Comparison of ENCODE assay signal across 8 cellular contexts in the genomic region with DNA sequence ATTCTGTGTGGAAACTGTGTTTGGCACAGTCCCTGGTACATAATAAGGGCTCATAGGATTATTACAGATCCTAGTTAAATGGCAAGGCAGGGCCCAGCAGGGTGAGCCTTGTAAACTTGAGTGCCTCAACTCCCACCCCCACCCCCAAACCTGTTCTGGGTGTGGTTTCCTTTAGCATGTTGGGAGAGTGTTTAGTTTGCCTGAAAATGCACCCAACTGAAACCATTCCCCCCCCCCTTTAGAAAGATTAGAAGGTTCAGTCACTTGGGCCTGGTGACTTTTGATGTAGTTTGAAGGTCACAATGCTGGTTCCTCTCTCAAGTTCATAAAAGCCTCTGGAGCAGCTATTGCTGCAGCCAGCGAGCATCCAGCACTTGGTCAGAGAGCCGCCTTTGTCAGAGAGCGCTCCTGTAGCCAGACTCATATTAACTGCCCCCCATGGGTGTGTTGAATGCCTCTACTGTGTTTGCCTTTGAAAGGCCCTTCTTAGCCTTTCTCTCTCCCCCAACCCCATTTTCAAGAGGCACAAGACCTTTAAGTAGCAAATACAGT.
A peak's percentile ranks its signal among the peaks of the same experiment; 100 is the strongest.
DNase-seq lines count a peak whose midpoint lies in the region; ATAC-seq and TF ChIP-seq lines count a peak whose summit lies in the region.

No MANE protein-coding gene starts in this region.

- H3K4me2 ChIP-seq in BLaER1 = peak overlapping the region; percentile 98

- no peaks in the 10 kb centered on the region for H3K9me3 Mint-ChIP-seq in activated CD4-positive, alpha-beta memory T cell treated with anti-CD3 and anti-CD28 coated beads, Interleukin-2, amount 10 ng/mL, durations not matched to agents 7 days and 5 days

- no peaks in the 10 kb centered on the region for H3K9me3 ChIP-seq in BLaER1
- H3K9me3 ChIP-seq in lung (ENCODE audit: control insufficient read depth in 2 of 2, insufficient read depth in 1 of 2, low read length in 1 of 2) = no peaks in the 10 kb centered on the region

- CTCF ChIA-PET in activated CD4-positive, alpha-beta memory T cell treated with anti-CD3 and anti-CD28 coated beads, Interleukin-2, amount 10 ng/mL, durations not matched to agents 7 days and 5 days (lab: Charles Lee) = interaction anchor here (0.6 to 7.5 kb wide), 7 partner anchors 9 to 963 kb away, joined by 3 to 76 read pairs (median 4); no protein-coding TSS in a partner anchor

- peak overlapping the region; percentile 76 for H3K4me3 Mint-ChIP-seq in activated CD4-positive, alpha-beta memory T cell treated with anti-CD3 and anti-CD28 coated beads, Interleukin-2, amount 10 ng/mL, durations not matched to agents 7 days and 5 days

- WGBS in lung, 2 donors = 75 to 90% methylated on average over 3 of the region's 3 CpGs

- H3K27me3 ChIP-seq in BLaER1 (no peaks in the 10 kb centered on the region), lung (ENCODE audit: control insufficient read depth, insufficient read depth) (no peaks in the 10 kb centered on the region)

- H4K20me1 ChIP-seq in BLaER1 = peaks cover 99% of the 10 kb centered on the region

- H3K4me3 ChIP-seq in BLaER1 (peak overlapping the region; percentile 59), lung (no peak overlapping the region)

- H3K36me3 ChIP-seq in BLaER1 (peaks cover 47% of the 10 kb centered on the region), lung (ENCODE audit: control insufficient read depth in 2 of 2, insufficient read depth in 2 of 2, low read length in 2 of 2) (peaks cover 0 to 1% of the 10 kb centered on the region in 2 donors)

- DNase-seq in activated CD4-positive, alpha-beta memory T cell treated with anti-CD3 and anti-CD28 coated beads, Interleukin-2, amount 10 ng/mL, durations not matched to agents 7 days and 5 days = peak; percentile 61
- DNase-seq in lung (ENCODE audit: low spot score) (no peak), HK-2 (ENCODE audit: unreplicated experiment) (no peak), A172 (ENCODE audit: low spot score) (no peak), NCI-H774 (lab: John Stamatoyannopoulos, UW) (no peak), cerebellum (ENCODE audit: low spot score) (no peak)

- peak; percentile 20 for ATAC-seq in GM21576 (IDR thresholded peaks at IDR 0.05; ENCODE audit: unreplicated experiment)
- ATAC-seq in lung (ENCODE audit: insufficient read depth, low FRiP score) = no peak

- no peak for TF ChIP-seq CTCF in lung (IDR thresholded peaks at IDR 0.05; ENCODE audit: control extremely low read depth, extremely low read depth)

- peaks cover 16% of the 10 kb centered on the region for H3K36me3 Mint-ChIP-seq in activated CD4-positive, alpha-beta memory T cell treated with anti-CD3 and anti-CD28 coated beads, Interleukin-2, amount 10 ng/mL, durations not matched to agents 7 days and 5 days (ENCODE audit: low read depth)

- POLR2A ChIA-PET in activated CD4-positive, alpha-beta memory T cell treated with anti-CD3 and anti-CD28 coated beads, Interleukin-2, amount 10 ng/mL, durations not matched to agents 7 days and 5 days (lab: Charles Lee) = interaction anchor here (0.6 to 15.2 kb wide), 6 partner anchors 10 to 522 kb away, joined by 3 to 570 read pairs (median 4); no protein-coding TSS in a partner anchor

- H3K4me1 ChIP-seq in BLaER1 (peaks cover 98% of the 10 kb centered on the region), lung (ENCODE audit: control insufficient read depth in 2 of 2, insufficient read depth in 2 of 2, low read length in 2 of 2) (peaks cover 21 to 73% of the 10 kb centered on the region in 2 donors)

- H3K9ac ChIP-seq in BLaER1 = peak overlapping the region; percentile 70

- H3K4me1 Mint-ChIP-seq in activated CD4-positive, alpha-beta memory T cell treated with anti-CD3 and anti-CD28 coated beads, Interleukin-2, amount 10 ng/mL, durations not matched to agents 7 days and 5 days = peaks cover 84% of the 10 kb centered on the region

- H3K27ac ChIP-seq in BLaER1 = peak overlapping the region; percentile 83
- peak overlapping the region; percentile 68 to 80 for H3K27ac ChIP-seq in lung (ENCODE audit: low read depth in 1 of 2, low read length in 1 of 2)

- H3K27ac Mint-ChIP-seq in activated CD4-positive, alpha-beta memory T cell treated with anti-CD3 and anti-CD28 coated beads, Interleukin-2, amount 10 ng/mL, durations not matched to agents 7 days and 5 days = peak overlapping the region; percentile 95

- H3K27me3 Mint-ChIP-seq in activated CD4-positive, alpha-beta memory T cell treated with anti-CD3 and anti-CD28 coated beads, Interleukin-2, amount 10 ng/mL, durations not matched to agents 7 days and 5 days = no peaks in the 10 kb centered on the region
